8 cellular contexts compared by ENCODE assay signal in genomic region chr3:76585794-76586392, GRCh38.
DNase-seq lines count a peak whose midpoint lies in the region; ATAC-seq, FAIRE-seq and TF ChIP-seq lines count a peak whose summit lies in the region.

No MANE protein-coding gene starts in this region.

- intact Hi-C loops in pancreas (cut with DNase I), result no loop called here

- no peak overlapping the region for H3K27ac ChIP-seq in pancreas

- H3K4me3 Mint-ChIP-seq in chondrocyte (ENCODE audit: unreplicated experiment), result no peak overlapping the region

- no peaks in the 10 kb centered on the region for H3K27me3 ChIP-seq in pancreas

- no peaks in the 10 kb centered on the region for H3K4me1 Mint-ChIP-seq in chondrocyte (ENCODE audit: low read depth)

- TF ChIP-seq CTCF in chondrocyte (IDR thresholded peaks at IDR 0.05), result peak; percentile 87
- peak in 3 of 4 donors; percentile 47 to 52 (median 49) for TF ChIP-seq CTCF in pancreas (IDR thresholded peaks at IDR 0.05)

- H3K36me3 Mint-ChIP-seq in chondrocyte (ENCODE audit: low read depth), result no peaks in the 10 kb centered on the region

- no peak for FAIRE-seq in pancreas (lab: Jason Lieb, UNC)

- no peaks in the 10 kb centered on the region for H3K9me3 Mint-ChIP-seq in chondrocyte (ENCODE audit: low read depth)

- H3K9me3 ChIP-seq in pancreas, result no peaks in the 10 kb centered on the region

- no peak overlapping the region for H3K27ac Mint-ChIP-seq in chondrocyte (ENCODE audit: unreplicated experiment)

- no peaks in the 10 kb centered on the region for H3K4me1 ChIP-seq in pancreas

- H3K4me3 ChIP-seq in pancreas, result no peak overlapping the region

- 38% methylated on average over 2 of the region's 2 CpGs for WGBS in pancreas, 2 donors

- no peak for ATAC-seq in pancreas

- peak; percentile 36 for DNase-seq in DMS53 (lab: John Stamatoyannopoulos, UW)
- no peak for DNase-seq in DMS53 treated with DMSO at 0.1 percent for 48 hours (lab: John Stamatoyannopoulos, UW; ENCODE audit: unreplicated experiment)
- DNase-seq in Kasumi-1 (lab: John Stamatoyannopoulos, UW), result peak; percentile 51 to 63
- DNase-seq in chondrocyte (ENCODE audit: low spot score), result no peak
- DNase-seq in pancreas, result no peak
- DNase-seq in NCI-H446 treated with DMSO at 0.1 percent for 48 hours (lab: John Stamatoyannopoulos, UW), result no peak
- DNase-seq in mesenteric fat pad (ENCODE audit: low spot score), result no peak
- no peak for DNase-seq in 8988T

- H3K27me3 Mint-ChIP-seq in chondrocyte (ENCODE audit: low read depth), result peaks cover 6% of the 10 kb centered on the region

- no peaks in the 10 kb centered on the region for H3K36me3 ChIP-seq in pancreas

Comparison
In these comparisons a context has a peak if more than half of its experiments do, and no peak if none do; other contexts are left out.
1. DNase-seq: peak in DMS53 (single experiment) and Kasumi-1 (2 of 2); none in DMS53 treated with DMSO at 0.1 percent for 48 hours (single experiment), chondrocyte (single experiment), pancreas (0 of 6), NCI-H446 treated with DMSO at 0.1 percent for 48 hours (single experiment), mesenteric fat pad (single experiment) and 8988T (single experiment).